9 cellular contexts compared by ENCODE assay signal in the genomic region with DNA sequence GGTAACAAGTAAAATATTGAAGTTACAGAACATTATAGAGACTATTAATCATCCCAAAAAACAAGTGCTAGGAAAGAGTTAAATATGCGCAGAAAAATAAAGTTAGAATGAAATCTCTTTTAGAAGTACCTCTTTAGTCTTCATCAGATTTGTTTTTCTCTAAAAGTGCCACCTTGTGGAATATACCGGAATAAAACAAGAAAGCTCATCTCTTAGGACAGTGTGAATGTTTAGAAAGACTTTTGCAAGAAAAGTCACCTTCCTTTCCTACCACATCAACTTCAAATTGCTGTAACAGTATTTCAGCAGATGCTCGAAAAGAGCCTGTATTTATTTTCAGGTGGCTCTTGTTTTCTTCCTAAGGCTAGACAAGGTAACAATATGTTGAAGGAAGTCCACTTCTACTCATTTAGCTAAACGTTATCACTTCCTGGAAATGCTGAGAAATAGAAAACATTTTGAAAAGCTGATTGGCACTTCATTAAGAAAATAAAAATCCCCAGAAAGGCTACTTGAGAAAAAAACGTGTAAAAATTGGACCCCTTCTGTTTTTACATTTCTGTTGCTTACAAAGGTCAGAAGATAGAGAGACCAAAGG. TPM values are rescaled to one million over a fixed set of nuclear protein-coding genes. Genes with fewer than 3 reads are reported as not detected.
DNase-seq lines count a peak whose midpoint lies in the region; FAIRE-seq and TF ChIP-seq lines count a peak whose summit lies in the region.
"Had no signal": no experiment of that assay in that cellular context is flagged by ENCODE, and none has a peak within 500 bp of the region (broad histone marks: within the 10 kb centered on the region; RNA-seq: fewer than 3 reads in every experiment).

No MANE protein-coding gene starts in this region.

- no peaks in the 10 kb centered on the region for H3K9me3 Mint-ChIP-seq in endothelial cell (ENCODE audit: unreplicated experiment)
- H3K9me3 Mint-ChIP-seq: stimulated activated naive CD8-positive, alpha-beta T cell treated with anti-CD3 and anti-CD28 coated beads, Interleukin-15, Interleukin-2, amounts not matched to agents 100 ng/mL and 50 ng/mL, for 24 hours had no signal

- H3K4me3 Mint-ChIP-seq in endothelial cell (ENCODE audit: unreplicated experiment): no peak overlapping the region
- H3K4me3 Mint-ChIP-seq: stimulated activated naive CD8-positive, alpha-beta T cell treated with anti-CD3 and anti-CD28 coated beads, Interleukin-15, Interleukin-2, amounts not matched to agents 100 ng/mL and 50 ng/mL, for 24 hours had no signal

- no peak overlapping the region for H3K4me3 ChIP-seq in left ventricle myocardium inferior
- H3K4me3 ChIP-seq in OCI-LY3 (ENCODE audit: low read length): no peak overlapping the region
- no peak overlapping the region for H3K4me3 ChIP-seq in small intestine (ENCODE audit: low read depth in 1 of 2, low read length in 2 of 2)
- no peak overlapping the region for H3K4me3 ChIP-seq in spleen

- peaks cover 2% of the 10 kb centered on the region for H3K27me3 Mint-ChIP-seq in endothelial cell (ENCODE audit: unreplicated experiment)
- H3K27me3 Mint-ChIP-seq: stimulated activated naive CD8-positive, alpha-beta T cell treated with anti-CD3 and anti-CD28 coated beads, Interleukin-15, Interleukin-2, amounts not matched to agents 100 ng/mL and 50 ng/mL, for 24 hours had no signal

- FAIRE-seq in small intestine (lab: Jason Lieb, UNC): no peak

- no peaks in the 10 kb centered on the region for H3K9me3 ChIP-seq in left ventricle myocardium inferior (replicated peaks)
- no peaks in the 10 kb centered on the region for H3K9me3 ChIP-seq in OCI-LY3 (ENCODE audit: insufficient read depth, low read length)
- H3K9me3 ChIP-seq in small intestine (ENCODE audit: control insufficient read depth, low read depth): no peaks in the 10 kb centered on the region
- no peaks in the 10 kb centered on the region for H3K9me3 ChIP-seq in spleen

- no peak overlapping the region for H3K9ac ChIP-seq in OCI-LY3 (ENCODE audit: low read length)

- H3K27me3 ChIP-seq in left ventricle myocardium inferior (ENCODE audit: low read depth): no peaks in the 10 kb centered on the region
- H3K27me3 ChIP-seq in OCI-LY3 (ENCODE audit: low read depth, low read length): no peaks in the 10 kb centered on the region
- no peaks in the 10 kb centered on the region for H3K27me3 ChIP-seq in small intestine (ENCODE audit: control insufficient read depth in 2 of 2, insufficient read depth in 2 of 2, low read length in 2 of 2)
- H3K27me3 ChIP-seq in spleen (replicated peaks in 1 of 7): no peaks in the 10 kb centered on the region

- 42 to 43% (median 42%) methylated on average over 5 of the region's 5 CpGs for WGBS in small intestine, 3 donors
- WGBS in spleen, 5 donors: 36 to 54% (median 43%) methylated on average over 5 of the region's 5 CpGs

- no peak overlapping the region for H2AFZ ChIP-seq in OCI-LY3 (ENCODE audit: low read depth, low read length)

- H3K36me3 ChIP-seq in left ventricle myocardium inferior: peaks cover 15% of the 10 kb centered on the region
- peaks cover 16% of the 10 kb centered on the region for H3K36me3 ChIP-seq in OCI-LY3 (replicated peaks; ENCODE audit: low read depth, low read length)
- peaks cover 2 to 5% of the 10 kb centered on the region in 2 donors for H3K36me3 ChIP-seq in small intestine (ENCODE audit: control insufficient read depth in 2 of 2, insufficient read depth in 2 of 2, low read length in 2 of 2)
- peaks cover 0 to 24% (median 3%) of the 10 kb centered on the region in 6 donors for H3K36me3 ChIP-seq in spleen

- intact Hi-C loops in left ventricle myocardium inferior (cut with micrococcal nuclease) (no loop called here), cardiac septum (cut with DNase I) (no loop called here), spleen (cut with DNase I; ENCODE audit: low total_unique reads) (no loop called here)

- no peaks in the 10 kb centered on the region for H3K36me3 Mint-ChIP-seq in endothelial cell (ENCODE audit: low read depth, unreplicated experiment)

- DNase-seq in left ventricle myocardium inferior (no peak), cardiac septum (ENCODE audit: low spot score) (no peak), endothelial cell (ENCODE audit: low spot score) (no peak), small intestine (peak; percentile 39), spleen (no peak), NK-92 (lab: John Stamatoyannopoulos, UW; ENCODE audit: unreplicated experiment) (no peak), substantia nigra (lab: John Stamatoyannopoulos, UW) (no peak)

- no peak overlapping the region for H3K4me2 ChIP-seq in OCI-LY3 (ENCODE audit: low read length)

- no peak for TF ChIP-seq POLR2A in spleen (IDR thresholded peaks at IDR 0.05)

- peak; percentile 49 for TF ChIP-seq CTCF in left ventricle myocardium inferior (IDR thresholded peaks at IDR 0.05; ENCODE audit: borderline replicate concordance)
- peak; percentile 52 for TF ChIP-seq CTCF in OCI-LY3 (IDR thresholded peaks at IDR 0.05; ENCODE audit: low read depth, low read length)
- TF ChIP-seq CTCF in endothelial cell (IDR thresholded peaks at IDR 0.05; ENCODE audit: unreplicated experiment): peak; percentile 41
- TF ChIP-seq CTCF in spleen (IDR thresholded peaks at IDR 0.05 in 8 of 11, conservative IDR thresholded peaks at IDR 0.05 in 3 of 11): peak in 4 of 11 experiments; percentile 15 to 37 (median 22)

- H3K79me2 ChIP-seq in OCI-LY3 (ENCODE audit: low read length): no peaks in the 10 kb centered on the region

- H4K20me1 ChIP-seq in OCI-LY3 (ENCODE audit: insufficient read depth, low read length): no peaks in the 10 kb centered on the region; the same call in 1 of the 2 replicates

- H3K4me1 Mint-ChIP-seq in endothelial cell (ENCODE audit: unreplicated experiment): peaks cover 8% of the 10 kb centered on the region

- no peak overlapping the region for H3K27ac ChIP-seq in left ventricle myocardium inferior (replicated peaks)
- no peak overlapping the region for H3K27ac ChIP-seq in OCI-LY3 (ENCODE audit: low read length)
- H3K27ac ChIP-seq in small intestine (ENCODE audit: low read depth in 1 of 2, low read length in 1 of 2): no peak overlapping the region
- H3K27ac ChIP-seq in spleen: peak overlapping the region in 1 of 8 donors; percentile 23
- no peak overlapping the region for H3K27ac ChIP-seq in substantia nigra (ENCODE audit: low read depth, low read length, poor library complexity, severe bottlenecking)

- no peak overlapping the region for H3K27ac Mint-ChIP-seq in endothelial cell (ENCODE audit: unreplicated experiment)

- H3K4me1 ChIP-seq in left ventricle myocardium inferior: peaks cover 42% of the 10 kb centered on the region
- peaks cover 22% of the 10 kb centered on the region for H3K4me1 ChIP-seq in OCI-LY3 (ENCODE audit: low read length)
- no peaks in the 10 kb centered on the region for H3K4me1 ChIP-seq in small intestine (ENCODE audit: control insufficient read depth in 2 of 2, insufficient read depth in 1 of 2, low read depth in 1 of 2, low read length in 1 of 2)
- H3K4me1 ChIP-seq in spleen: peaks cover 0 to 6% (median 0%) of the 10 kb centered on the region in 6 donors

RNA-seq across cellular contexts. Expression of gene FAM133B, which starts 19.8 kb away (rescaled TPM):
- total RNA-seq in left ventricle myocardium inferior: 13.6 TPM
- 11.9 TPM for total RNA-seq in cardiac septum
- 20.2 TPM for total RNA-seq in endothelial cell (ENCODE audit: unreplicated experiment)
- 10 to 100 TPM; 14.2 to 25.4 (median 23.7) TPM for polyA plus RNA-seq in small intestine
- 10 to 100 TPM; 24.8 to 37.6 (median 27.4) TPM for total RNA-seq in spleen
- polyA plus RNA-seq in spleen: 10 to 100 TPM; 20.0 to 26.3 (median 20.0) TPM
